12 cellular contexts compared by ENCODE assay signal in the genomic region with DNA sequence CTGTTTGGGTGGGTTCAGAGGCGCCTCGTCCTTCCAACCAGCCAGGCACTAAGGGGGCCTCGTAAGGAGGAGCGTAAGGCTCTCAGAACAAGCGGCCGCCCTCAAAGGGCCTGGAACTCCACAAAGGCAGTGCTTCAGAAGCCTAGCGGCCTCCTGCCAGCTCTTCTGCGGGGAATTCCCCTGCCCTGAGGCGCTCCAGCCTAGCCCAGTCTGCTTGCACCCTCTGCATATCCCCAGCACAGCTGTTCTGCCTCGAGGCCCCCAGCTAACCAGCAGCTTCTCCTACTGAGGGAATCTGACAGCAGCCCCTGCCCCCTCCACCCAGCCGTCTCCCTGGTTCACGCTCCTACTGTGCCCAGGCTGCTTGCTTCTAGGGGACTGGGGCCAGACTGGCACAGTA.
DNase-seq lines count a peak whose midpoint lies in the region; ATAC-seq and TF ChIP-seq lines count a peak whose summit lies in the region.
"Had no signal": no experiment of that assay in that cellular context is flagged by ENCODE, and none has a peak within 500 bp of the region (broad histone marks: within the 10 kb centered on the region; RNA-seq: fewer than 3 reads in every experiment).

No MANE protein-coding gene starts in this region.

- no peak overlapping the region for H2BK12ac ChIP-seq in H9 (ENCODE audit: insufficient read length, low read depth, low read length)

- H3T11ph ChIP-seq in H9 (ENCODE audit: low read length): no peak overlapping the region

- no peak overlapping the region for H3K4me3 Mint-ChIP-seq in H9
- peak overlapping the region; percentile 41 for H3K4me3 Mint-ChIP-seq in endodermal cell
- H3K4me3 Mint-ChIP-seq in CD8-positive, alpha-beta T cell: no peak overlapping the region

- POLR2A ChIA-PET in CD8-positive, alpha-beta T cell (lab: Charles Lee): no interaction called here

- H3K36me3 Mint-ChIP-seq in H9 (ENCODE audit: insufficient read depth in 1 of 3, low read depth in 3 of 3) (no peaks in the 10 kb centered on the region; a peak in 1 of 7 replicates), endodermal cell (ENCODE audit: low read depth) (no peaks in the 10 kb centered on the region)
- no peaks in the 10 kb centered on the region for H3K36me3 Mint-ChIP-seq in CD8-positive, alpha-beta T cell

- no peak overlapping the region for H3K14ac ChIP-seq in H9 (ENCODE audit: insufficient read depth, low read length)

- no peak for TF ChIP-seq EP300 in sigmoid colon (IDR thresholded peaks at IDR 0.05)

- DNase-seq in H9 (peak; percentile 73), endodermal cell (no peak), left lung (peak in 1 of 2 donors; percentile 48), sigmoid colon (no peak), COR-L47 (lab: John Stamatoyannopoulos, UW) (no peak), 8988T (no peak)
- DNase-seq in CD8-positive, alpha-beta T cell: no peak
- DNase-seq: DMS 273 treated with DMSO at 0.1 percent for 48 hours; NCI-H2171 treated with DMSO at 0.1 percent for 48 hours; NK-92 treated with Interleukin-12 subunit alpha and Interleukin-12 subunit beta, amount 100 ng/mL, for 24 hours had no signal

- no peak overlapping the region for H3K23ac ChIP-seq in H9 (ENCODE audit: insufficient read length, low read depth, low read length)

- no peak overlapping the region for H2BK15ac ChIP-seq in H9 (ENCODE audit: low read depth, low read length)

- H3K4me1 Mint-ChIP-seq in H9 (peaks cover 6 to 21% of the 10 kb centered on the region in 2 experiments; a peak in 3 of 4 replicates), endodermal cell (no peaks in the 10 kb centered on the region)
- no peaks in the 10 kb centered on the region for H3K4me1 Mint-ChIP-seq in CD8-positive, alpha-beta T cell (ENCODE audit: low read depth)

- no peak overlapping the region for H2BK120ac ChIP-seq in H9 (ENCODE audit: low read depth, low read length, poor library complexity, severe bottlenecking)

- H3K9me3 ChIP-seq in H9 (ENCODE audit: control insufficient read depth, low read depth, low read length) (no peaks in the 10 kb centered on the region), endodermal cell (ENCODE audit: control insufficient read depth, low read length) (peaks cover 5% of the 10 kb centered on the region), left lung (no peaks in the 10 kb centered on the region), sigmoid colon (no peaks in the 10 kb centered on the region)
- no peaks in the 10 kb centered on the region for H3K9me3 ChIP-seq in CD8-positive, alpha-beta T cell (ENCODE audit: low read length)

- H3K27ac ChIP-seq in H9 (ENCODE audit: insufficient read length, low read depth, low read length) (no peak overlapping the region), endodermal cell (ENCODE audit: low read depth, low read length) (peak overlapping the region; percentile 44), left lung (no peak overlapping the region), sigmoid colon (peak overlapping the region in 3 of 4 donors; percentile 50 to 67 (median 56))
- H3K27ac ChIP-seq in CD8-positive, alpha-beta T cell (ENCODE audit: low read depth, low read length): no peak overlapping the region
- H3K27ac ChIP-seq: cardiac muscle cell had no signal

- H2AFZ ChIP-seq in H9 (ENCODE audit: low read length): no peak overlapping the region

- H4K5ac ChIP-seq in H9 (ENCODE audit: insufficient read length, low read depth, low read length): no peak overlapping the region

- H3K27me3 Mint-ChIP-seq in H9 (ENCODE audit: low read depth) (peaks cover 57% of the 10 kb centered on the region), endodermal cell (ENCODE audit: insufficient read depth) (peaks cover 80% of the 10 kb centered on the region)
- peaks cover 4% of the 10 kb centered on the region for H3K27me3 Mint-ChIP-seq in CD8-positive, alpha-beta T cell (ENCODE audit: low read depth)

- H3K4ac ChIP-seq in H9 (ENCODE audit: low read depth, low read length): no peak overlapping the region

- H3K9ac ChIP-seq in H9 (ENCODE audit: extremely low read depth, insufficient read length, low read length) (no peak overlapping the region), endodermal cell (ENCODE audit: extremely low read depth, low read length, poor library complexity, severe bottlenecking) (no peak overlapping the region)

- H3K4me3 ChIP-seq in endodermal cell (ENCODE audit: low read length) (no peak overlapping the region), left lung (no peak overlapping the region), sigmoid colon (peak overlapping the region in 3 of 4 donors; percentile 21 to 37 (median 35))
- H3K4me3 ChIP-seq in CD8-positive, alpha-beta T cell (ENCODE audit: low read depth, low read length): no peak overlapping the region
- H3K4me3 ChIP-seq: cardiac muscle cell had no signal

- no peak overlapping the region for H4K8ac ChIP-seq in H9 (replicated peaks; ENCODE audit: insufficient read length, low read depth, low read length)

- no peaks in the 10 kb centered on the region for H3K23me2 ChIP-seq in H9 (ENCODE audit: insufficient read length, low read depth, low read length, poor library complexity, severe bottlenecking)

- WGBS in H9 (ENCODE audit: extremely low coverage, insufficient read length, low lambda C conversion rate): no CpG with 5 or more reads among the region's 12 CpGs
- 72 to 84% methylated on average over 3 to 12 of the region's 12 CpGs for WGBS in endodermal cell (ENCODE audit: insufficient coverage in 1 of 2, insufficient read length in 1 of 2), 2 experiments
- WGBS in sigmoid colon, 2 donors: 69 to 71% methylated on average over 12 of the region's 12 CpGs

- intact Hi-C loops in left lung (cut with DNase I) (no loop called here), sigmoid colon (cut with DNase I) (no loop called here)
- intact Hi-C loops in CD8-positive, alpha-beta T cell (cut with DNase I, micrococcal nuclease): no loop called here

- H3K79me1 ChIP-seq in H9 (ENCODE audit: insufficient read depth, low read depth, low read length, poor library complexity, severe bottlenecking): no peaks in the 10 kb centered on the region

- peaks cover 4% of the 10 kb centered on the region in 2 experiments for H3K9me3 Mint-ChIP-seq in H9
- H3K9me3 Mint-ChIP-seq in endodermal cell: peaks cover 3% of the 10 kb centered on the region
- no peaks in the 10 kb centered on the region for H3K9me3 Mint-ChIP-seq in CD8-positive, alpha-beta T cell

- no peak overlapping the region for H3K18ac ChIP-seq in H9 (ENCODE audit: insufficient read length, low read depth, low read length)

- H3K4me2 ChIP-seq in H9 (ENCODE audit: insufficient read depth, insufficient read length, low read length): no peak overlapping the region

- H2BK20ac ChIP-seq in H9 (ENCODE audit: low read depth, low read length, poor library complexity, severe bottlenecking): no peak overlapping the region

- H3K27me3 ChIP-seq in H9 (ENCODE audit: insufficient read depth, low read length): no peaks in the 10 kb centered on the region; the same call in 1 of the 2 replicates
- peaks cover 63% of the 10 kb centered on the region for H3K27me3 ChIP-seq in endodermal cell (ENCODE audit: control insufficient read depth, insufficient read depth, low read length, poor library complexity, severe bottlenecking)
- H3K27me3 ChIP-seq in left lung: peaks cover 0 to 31% of the 10 kb centered on the region in 2 donors
- no peaks in the 10 kb centered on the region for H3K27me3 ChIP-seq in sigmoid colon
- H3K27me3 ChIP-seq in CD8-positive, alpha-beta T cell (ENCODE audit: insufficient read depth, low read length): no peaks in the 10 kb centered on the region
- H3K27me3 ChIP-seq: cardiac muscle cell had no signal

- H4K20me1 ChIP-seq in H9 (ENCODE audit: control insufficient read depth, insufficient read depth, insufficient read length): no peaks in the 10 kb centered on the region

- H2AK5ac ChIP-seq in H9 (ENCODE audit: insufficient read length, low read length): no peak overlapping the region

- no peaks in the 10 kb centered on the region for H3K36me3 ChIP-seq in endodermal cell (ENCODE audit: control insufficient read depth, insufficient read depth, low read length)
- no peaks in the 10 kb centered on the region for H3K36me3 ChIP-seq in left lung
- H3K36me3 ChIP-seq in sigmoid colon: no peaks in the 10 kb centered on the region
- H3K36me3 ChIP-seq in CD8-positive, alpha-beta T cell (ENCODE audit: insufficient read depth, low read length): no peaks in the 10 kb centered on the region
- H3K36me3 ChIP-seq: cardiac muscle cell had no signal

- TF ChIP-seq POLR2A in sigmoid colon (IDR thresholded peaks at IDR 0.05): no peak

- no peak overlapping the region for H2BK5ac ChIP-seq in H9 (ENCODE audit: insufficient read length, low read length)

- H3K79me2 ChIP-seq in H9 (ENCODE audit: insufficient read depth, low read length): no peaks in the 10 kb centered on the region

- H3K4me1 ChIP-seq in H9 (ENCODE audit: insufficient read depth, low read length): no peaks in the 10 kb centered on the region
- H3K4me1 ChIP-seq in endodermal cell (ENCODE audit: control insufficient read depth, insufficient read depth, low read length): no peaks in the 10 kb centered on the region
- peaks cover 0 to 7% of the 10 kb centered on the region in 2 donors for H3K4me1 ChIP-seq in left lung
- H3K4me1 ChIP-seq in sigmoid colon: peaks cover 0 to 15% (median 8%) of the 10 kb centered on the region in 4 donors
- H3K4me1 ChIP-seq in CD8-positive, alpha-beta T cell (ENCODE audit: insufficient read depth, low read length): no peaks in the 10 kb centered on the region

- TF ChIP-seq CTCF in H9 (conservative IDR thresholded peaks at IDR 0.05) (no peak), endodermal cell (conservative IDR thresholded peaks at IDR 0.05) (no peak), left lung (IDR thresholded peaks at IDR 0.05) (no peak), sigmoid colon (IDR thresholded peaks at IDR 0.05) (no peak)
- no peak for TF ChIP-seq CTCF in CD8-positive, alpha-beta T cell (IDR thresholded peaks at IDR 0.05)

- H3K27ac Mint-ChIP-seq in H9: peak overlapping the region in 1 of 3 experiments; percentile 51; a peak in 1 of 7 replicates
- no peak overlapping the region for H3K27ac Mint-ChIP-seq in endodermal cell
- H3K27ac Mint-ChIP-seq in CD8-positive, alpha-beta T cell: no peak overlapping the region

- peak; percentile 86 for ATAC-seq in left lung
- ATAC-seq in CD8-positive, alpha-beta T cell: no peak
- no peak for ATAC-seq in GM19351 (IDR thresholded peaks at IDR 0.05; ENCODE audit: unreplicated experiment)

- CTCF ChIA-PET in CD8-positive, alpha-beta T cell (lab: Charles Lee): no interaction called here

- H3K56ac ChIP-seq in H9 (ENCODE audit: insufficient read length, low read depth, low read length): no peak overlapping the region

- no peak overlapping the region for H4K91ac ChIP-seq in H9 (ENCODE audit: insufficient read length, low read depth, low read length)

Comparison
In these comparisons a context has a peak if more than half of its experiments do, and no peak if none do; other contexts are left out.
1. H3K27ac ChIP-seq: peak in endodermal cell (single experiment) and sigmoid colon (3 of 4); none in H9 (single experiment), left lung (0 of 2) and CD8-positive, alpha-beta T cell (single experiment).
2. H3K4me3 ChIP-seq: peak in sigmoid colon (3 of 4); none in endodermal cell (single experiment), left lung (0 of 2) and CD8-positive, alpha-beta T cell (single experiment).